In genomic region chr19:38517980-38518379, GRCh38 we compare ENCODE assay signal across 2 cellular contexts.
TF ChIP-seq lines count a peak whose summit lies in the region.

No MANE protein-coding gene starts in this region.

TF ChIP-seq in HEK293, 187 proteins besides CTCF, POLR2A, EP300 and RAD21 (continued from another document):
- 0 out of 2 replicates have a peak, but pooled peaks have one; percentile 40 for TF ChIP-seq ZNF155 (tag by site-specific recombination; IDR thresholded peaks at IDR 0.05)
TF ChIP-seq in HEK293: peak in this region for 4; not testable (repeated sequence) for 183.

TF ChIP-seq in HepG2, 621 proteins besides CTCF, POLR2A, EP300 and RAD21:
- TF ChIP-seq ZNF770 (CRISPR knock-in tag; IDR thresholded peaks at IDR 0.05) = peak; percentile 79; the same call in 1 of the 2 replicates
